ENCODE assay signal across 19 cellular contexts in the genomic region with DNA sequence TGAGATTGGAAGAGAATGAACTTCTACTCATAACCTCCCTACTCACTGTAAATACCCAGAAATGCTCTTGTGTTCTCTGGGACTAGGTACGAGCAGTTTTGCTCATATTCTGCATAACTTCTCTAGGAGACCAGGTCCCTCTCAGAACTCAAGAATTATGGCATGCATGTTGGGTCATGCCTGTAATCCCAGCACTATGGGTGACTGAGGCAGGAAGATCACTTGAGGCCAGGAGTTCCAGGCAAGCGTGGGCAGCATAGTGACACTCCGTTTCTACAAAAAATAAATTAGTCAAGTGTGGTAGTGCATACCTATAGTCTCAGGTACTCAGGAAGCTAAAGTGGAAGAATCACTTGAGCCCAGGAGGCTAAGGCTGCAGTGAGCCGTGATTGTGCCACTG.
DNase-seq lines count a peak whose midpoint lies in the region; ATAC-seq, FAIRE-seq and TF ChIP-seq lines count a peak whose summit lies in the region.
"Had no signal": no experiment of that assay in that cellular context is flagged by ENCODE, and none has a peak within 500 bp of the region (broad histone marks: within the 10 kb centered on the region; RNA-seq: fewer than 3 reads in every experiment).

No MANE protein-coding gene starts in this region.

- intact Hi-C loops in natural killer cell (cut with micrococcal nuclease) (no loop called here), PC-3 (cut with micrococcal nuclease) (no loop called here)

- H3K27me3 ChIP-seq in GM23338 (ENCODE audit: insufficient read depth) (no peaks in the 10 kb centered on the region), right atrium auricular region (no peaks in the 10 kb centered on the region), PC-3 (ENCODE audit: low read length) (no peaks in the 10 kb centered on the region)
- H3K27me3 ChIP-seq: BE2C had no signal

- H3K4me3 Mint-ChIP-seq in GM23338 (no peak overlapping the region), natural killer cell (no peak overlapping the region)
- H3K4me3 Mint-ChIP-seq: CD4-positive, CD25-positive, alpha-beta regulatory T cell; CD8-positive, alpha-beta memory T cell had no signal

- peak overlapping the region; percentile 46; the same call in 1 of the 2 replicates for H3K27ac Mint-ChIP-seq in GM23338
- H3K27ac Mint-ChIP-seq in natural killer cell = no peak overlapping the region
- H3K27ac Mint-ChIP-seq: CD4-positive, CD25-positive, alpha-beta regulatory T cell; CD8-positive, alpha-beta memory T cell had no signal

- CTCF ChIA-PET in PC-3 (lab: Charles Lee) = no interaction called here

- no peaks in the 10 kb centered on the region for H3K79me2 ChIP-seq in GM23338 (replicated peaks; ENCODE audit: insufficient read depth)
- H3K79me2 ChIP-seq in PC-3 (ENCODE audit: low read length) = no peaks in the 10 kb centered on the region

- H3K36me3 ChIP-seq in GM23338 (ENCODE audit: insufficient read depth) (no peaks in the 10 kb centered on the region), right atrium auricular region (peaks cover 8% of the 10 kb centered on the region), PC-3 (ENCODE audit: low read depth, low read length) (no peaks in the 10 kb centered on the region)
- H3K36me3 ChIP-seq: BE2C had no signal

- no peak overlapping the region for H3K9ac ChIP-seq in PC-3 (ENCODE audit: low read length)

- TF ChIP-seq CTCF in GM23338 (conservative IDR thresholded peaks at IDR 0.05; ENCODE audit: low read depth in 2 of 2) = no peak
- no peak for TF ChIP-seq CTCF in epithelial cell of esophagus (IDR thresholded peaks at IDR 0.05; ENCODE audit: insufficient read depth, low read depth, low read length, missing control alignments)
- TF ChIP-seq CTCF in natural killer cell (IDR thresholded peaks at IDR 0.05) = no peak
- TF ChIP-seq CTCF in right atrium auricular region (IDR thresholded peaks at IDR 0.05) = no peak
- TF ChIP-seq CTCF in PC-3 (conservative IDR thresholded peaks at IDR 0.05; ENCODE audit: low read depth, low read length) = no peak

- FAIRE-seq in HTR-8/SVneo (lab: Jason Lieb, UNC) = peak; percentile 80
- FAIRE-seq: A204.1, GM12878, GM19239 had no signal

- no peak for ATAC-seq in GM23338
- ATAC-seq in natural killer cell = no peak
- ATAC-seq in PC-3 = no peak
- ATAC-seq: GM12878 had no signal

- no peaks in the 10 kb centered on the region for H3K9me2 ChIP-seq in GM23338 (ENCODE audit: insufficient read depth)
- H3K9me2 ChIP-seq in PC-3 (replicated peaks; ENCODE audit: low read length) = no peaks in the 10 kb centered on the region

- no peak overlapping the region for H3K4me3 ChIP-seq in GM23338
- no peak overlapping the region for H3K4me3 ChIP-seq in epithelial cell of esophagus (ENCODE audit: low read length)
- no peak overlapping the region for H3K4me3 ChIP-seq in right atrium auricular region
- no peak overlapping the region for H3K4me3 ChIP-seq in PC-3 (ENCODE audit: low read length)
- H3K4me3 ChIP-seq: GM12878 had no signal

- no peaks in the 10 kb centered on the region for H4K20me1 ChIP-seq in GM23338 (replicated peaks; ENCODE audit: insufficient read depth)
- H4K20me1 ChIP-seq in PC-3 (ENCODE audit: low read length) = no peaks in the 10 kb centered on the region

- no TSS peak for BruUV-seq in PC-3 (replicated peaks; lab: Mats Ljungman, UMichigan)

- no peak for DNase-seq in GM23338 (ENCODE audit: low spot score)
- no peak for DNase-seq in HTR-8/SVneo (ENCODE audit: insufficient read length, low spot score)
- peak; percentile 73 for DNase-seq in epithelial cell of esophagus (ENCODE audit: low read depth)
- DNase-seq in natural killer cell = no peak
- DNase-seq in right atrium auricular region (ENCODE audit: low spot score) = no peak
- DNase-seq in PC-3 = no peak
- DNase-seq: ACHN; BE2C; C1 segment of cervical spinal cord; CD4-positive, CD25-positive, alpha-beta regulatory T cell; CD8-positive, alpha-beta memory T cell; DMS 273 treated with DMSO at 0.1 percent for 48 hours; DMS53; DND-41; EL; HCEC 1CT had no signal

- H2AFZ ChIP-seq in GM23338 = no peak overlapping the region
- no peak overlapping the region for H2AFZ ChIP-seq in PC-3 (ENCODE audit: low read length)

- POLR2A ChIA-PET in PC-3 (lab: Charles Lee; ENCODE audit: unreplicated experiment) = no interaction called here

- H3K4me1 ChIP-seq in GM23338 (ENCODE audit: insufficient read depth) (no peaks in the 10 kb centered on the region), right atrium auricular region (no peaks in the 10 kb centered on the region), PC-3 (ENCODE audit: insufficient read depth, low read length) (no peaks in the 10 kb centered on the region)

- H3K4me1 Mint-ChIP-seq in GM23338 = no peaks in the 10 kb centered on the region
- no peaks in the 10 kb centered on the region for H3K4me1 Mint-ChIP-seq in natural killer cell
- H3K4me1 Mint-ChIP-seq: CD4-positive, CD25-positive, alpha-beta regulatory T cell; CD8-positive, alpha-beta memory T cell had no signal

- H3K27ac ChIP-seq in GM23338 (ENCODE audit: low read depth) (no peak overlapping the region), right atrium auricular region (no peak overlapping the region), PC-3 (ENCODE audit: low read length) (no peak overlapping the region)

- H3F3A ChIP-seq in GM23338 (replicated peaks; ENCODE audit: low read depth) (no peaks in the 10 kb centered on the region), PC-3 (ENCODE audit: low read length, unreplicated experiment) (no peaks in the 10 kb centered on the region)

- no peaks in the 10 kb centered on the region for H3K36me3 Mint-ChIP-seq in GM23338 (ENCODE audit: low read depth)
- H3K36me3 Mint-ChIP-seq in natural killer cell = no peaks in the 10 kb centered on the region

- H3K27me3 Mint-ChIP-seq in GM23338 (ENCODE audit: insufficient read depth, low read depth, poor library complexity) (no peaks in the 10 kb centered on the region), natural killer cell (ENCODE audit: low read depth in 2 of 2) (no peaks in the 10 kb centered on the region)
- H3K27me3 Mint-ChIP-seq: CD4-positive, CD25-positive, alpha-beta regulatory T cell; CD8-positive, alpha-beta memory T cell had no signal

- H3K9me3 ChIP-seq in right atrium auricular region = no peaks in the 10 kb centered on the region
- no peaks in the 10 kb centered on the region for H3K9me3 ChIP-seq in PC-3 (ENCODE audit: low read length)
- H3K9me3 ChIP-seq: BE2C had no signal

- no peaks in the 10 kb centered on the region for H3K9me3 Mint-ChIP-seq in GM23338
- H3K9me3 Mint-ChIP-seq in natural killer cell = no peaks in the 10 kb centered on the region
- H3K9me3 Mint-ChIP-seq: CD8-positive, alpha-beta memory T cell had no signal

- H3K4me2 ChIP-seq in GM23338 (no peak overlapping the region), PC-3 (ENCODE audit: low read length) (no peak overlapping the region)

TF ChIP-seq in GM23338, 12 proteins besides CTCF, POLR2A, EP300 and RAD21 (continues in another document):
- TF ChIP-seq POLR2AphosphoS5 (IDR thresholded peaks at IDR 0.05; ENCODE audit: low read depth) (no peak), REST (IDR thresholded peaks at IDR 0.05; ENCODE audit: unreplicated experiment) (no peak), ETS1 (IDR thresholded peaks at IDR 0.05) (no peak), EZH2phosphoT487 (IDR thresholded peaks at IDR 0.05; ENCODE audit: unreplicated experiment) (no peak), ZNF114 (CRISPR knock-in tag; IDR thresholded peaks at IDR 0.05) (no peak)
